In the genomic region with DNA sequence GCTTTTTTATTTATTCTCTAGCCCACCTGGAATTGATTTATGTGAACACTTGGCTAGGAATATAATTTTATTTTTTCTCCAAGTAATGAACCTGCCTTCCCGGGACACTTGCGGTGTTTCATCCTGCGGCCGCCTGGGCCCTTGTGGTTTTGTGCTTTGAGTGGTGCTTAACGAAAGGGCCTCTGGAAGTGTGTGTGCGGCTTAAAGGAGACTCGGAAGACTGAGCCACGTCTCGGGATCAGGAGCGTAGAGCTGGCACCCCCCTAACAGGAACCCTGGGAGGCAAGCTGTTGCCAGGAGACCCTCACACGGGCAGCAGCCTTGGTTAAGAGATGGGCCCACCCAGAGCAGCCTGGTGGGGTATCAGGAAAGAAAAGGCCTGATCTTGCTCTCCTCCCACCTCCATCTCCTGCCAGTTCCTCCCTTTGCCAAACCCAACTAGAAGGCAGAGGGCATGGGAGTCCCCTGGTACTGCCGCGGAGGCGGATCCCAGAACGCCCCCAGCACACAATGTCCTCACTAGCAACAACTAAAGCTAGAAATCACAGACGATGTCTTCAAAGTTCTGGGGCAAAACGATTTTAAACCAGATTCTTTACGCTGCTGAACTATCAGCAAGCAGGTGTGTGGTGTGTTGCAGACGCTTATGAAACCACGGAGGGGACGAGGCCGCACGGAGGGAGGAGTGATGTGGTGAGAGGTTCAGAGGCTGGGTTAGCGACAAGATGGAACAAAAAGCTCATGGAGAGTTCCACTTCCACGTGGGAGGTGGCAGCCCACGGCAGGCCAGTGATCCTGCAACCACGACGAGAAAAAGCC, we compare ENCODE assay signal across 1 cellular context.
TF ChIP-seq lines count a peak whose summit lies in the region.

No MANE protein-coding gene starts in this region.

TF ChIP-seq in WTC11, 78 proteins besides CTCF, POLR2A, EP300 and RAD21 (continued from another document):
- no peak for TF ChIP-seq AR (CRISPR knock-in tag; IDR thresholded peaks at IDR 0.05)
- no peak for TF ChIP-seq ZBTB21 (CRISPR knock-in tag; IDR thresholded peaks at IDR 0.05; ENCODE audit: borderline replicate concordance)
- TF ChIP-seq, protein P1, sequence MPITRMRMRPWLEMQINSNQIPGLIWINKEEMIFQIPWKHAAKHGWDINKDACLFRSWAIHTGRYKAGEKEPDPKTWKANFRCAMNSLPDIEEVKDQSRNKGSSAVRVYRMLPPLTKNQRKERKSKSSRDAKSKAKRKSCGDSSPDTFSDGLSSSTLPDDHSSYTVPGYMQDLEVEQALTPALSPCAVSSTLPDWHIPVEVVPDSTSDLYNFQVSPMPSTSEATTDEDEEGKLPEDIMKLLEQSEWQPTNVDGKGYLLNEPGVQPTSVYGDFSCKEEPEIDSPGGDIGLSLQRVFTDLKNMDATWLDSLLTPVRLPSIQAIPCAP (CRISPR knock-in tag; IDR thresholded peaks at IDR 0.05) = no peak
- TF ChIP-seq ZNF512 (CRISPR knock-in tag; IDR thresholded peaks at IDR 0.05; ENCODE audit: borderline replicate concordance) = no peak
- no peak for TF ChIP-seq FOXJ3 (CRISPR knock-in tag; IDR thresholded peaks at IDR 0.05; ENCODE audit: borderline replicate concordance)
- TF ChIP-seq KAT7 (CRISPR knock-in tag; IDR thresholded peaks at IDR 0.05; ENCODE audit: borderline replicate concordance) = no peak
- TF ChIP-seq, protein P2, sequence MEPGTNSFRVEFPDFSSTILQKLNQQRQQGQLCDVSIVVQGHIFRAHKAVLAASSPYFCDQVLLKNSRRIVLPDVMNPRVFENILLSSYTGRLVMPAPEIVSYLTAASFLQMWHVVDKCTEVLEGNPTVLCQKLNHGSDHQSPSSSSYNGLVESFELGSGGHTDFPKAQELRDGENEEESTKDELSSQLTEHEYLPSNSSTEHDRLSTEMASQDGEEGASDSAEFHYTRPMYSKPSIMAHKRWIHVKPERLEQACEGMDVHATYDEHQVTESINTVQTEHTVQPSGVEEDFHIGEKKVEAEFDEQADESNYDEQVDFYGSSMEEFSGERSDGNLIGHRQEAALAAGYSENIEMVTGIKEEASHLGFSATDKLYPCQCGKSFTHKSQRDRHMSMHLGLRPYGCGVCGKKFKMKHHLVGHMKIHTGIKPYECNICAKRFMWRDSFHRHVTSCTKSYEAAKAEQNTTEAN (CRISPR knock-in tag; IDR thresholded peaks at IDR 0.05) = no peak
- TF ChIP-seq MLX (CRISPR knock-in tag; IDR thresholded peaks at IDR 0.05) = no peak
- no peak for TF ChIP-seq EMX1 (CRISPR knock-in tag; IDR thresholded peaks at IDR 0.05)
- no peak for TF ChIP-seq PRDM15 (CRISPR knock-in tag; IDR thresholded peaks at IDR 0.05)
- TF ChIP-seq, protein P3, sequence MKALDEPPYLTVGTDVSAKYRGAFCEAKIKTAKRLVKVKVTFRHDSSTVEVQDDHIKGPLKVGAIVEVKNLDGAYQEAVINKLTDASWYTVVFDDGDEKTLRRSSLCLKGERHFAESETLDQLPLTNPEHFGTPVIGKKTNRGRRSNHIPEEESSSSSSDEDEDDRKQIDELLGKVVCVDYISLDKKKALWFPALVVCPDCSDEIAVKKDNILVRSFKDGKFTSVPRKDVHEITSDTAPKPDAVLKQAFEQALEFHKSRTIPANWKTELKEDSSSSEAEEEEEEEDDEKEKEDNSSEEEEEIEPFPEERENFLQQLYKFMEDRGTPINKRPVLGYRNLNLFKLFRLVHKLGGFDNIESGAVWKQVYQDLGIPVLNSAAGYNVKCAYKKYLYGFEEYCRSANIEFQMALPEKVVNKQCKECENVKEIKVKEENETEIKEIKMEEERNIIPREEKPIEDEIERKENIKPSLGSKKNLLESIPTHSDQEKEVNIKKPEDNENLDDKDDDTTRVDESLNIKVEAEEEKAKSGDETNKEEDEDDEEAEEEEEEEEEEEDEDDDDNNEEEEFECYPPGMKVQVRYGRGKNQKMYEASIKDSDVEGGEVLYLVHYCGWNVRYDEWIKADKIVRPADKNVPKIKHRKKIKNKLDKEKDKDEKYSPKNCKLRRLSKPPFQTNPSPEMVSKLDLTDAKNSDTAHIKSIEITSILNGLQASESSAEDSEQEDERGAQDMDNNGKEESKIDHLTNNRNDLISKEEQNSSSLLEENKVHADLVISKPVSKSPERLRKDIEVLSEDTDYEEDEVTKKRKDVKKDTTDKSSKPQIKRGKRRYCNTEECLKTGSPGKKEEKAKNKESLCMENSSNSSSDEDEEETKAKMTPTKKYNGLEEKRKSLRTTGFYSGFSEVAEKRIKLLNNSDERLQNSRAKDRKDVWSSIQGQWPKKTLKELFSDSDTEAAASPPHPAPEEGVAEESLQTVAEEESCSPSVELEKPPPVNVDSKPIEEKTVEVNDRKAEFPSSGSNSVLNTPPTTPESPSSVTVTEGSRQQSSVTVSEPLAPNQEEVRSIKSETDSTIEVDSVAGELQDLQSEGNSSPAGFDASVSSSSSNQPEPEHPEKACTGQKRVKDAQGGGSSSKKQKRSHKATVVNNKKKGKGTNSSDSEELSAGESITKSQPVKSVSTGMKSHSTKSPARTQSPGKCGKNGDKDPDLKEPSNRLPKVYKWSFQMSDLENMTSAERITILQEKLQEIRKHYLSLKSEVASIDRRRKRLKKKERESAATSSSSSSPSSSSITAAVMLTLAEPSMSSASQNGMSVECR (CRISPR knock-in tag; IDR thresholded peaks at IDR 0.05; ENCODE audit: borderline replicate concordance) = no peak
TF ChIP-seq in WTC11: peak in this region for 0.
